In genomic region chr5:96733771-96734498, GRCh38 we compare ENCODE assay signal across 8 cellular contexts.
A peak's percentile ranks its signal among the peaks of the same experiment; 100 is the strongest.
DNase-seq lines count a peak whose midpoint lies in the region; ATAC-seq, FAIRE-seq and TF ChIP-seq lines count a peak whose summit lies in the region.

No MANE protein-coding gene starts in this region.

- no peak for TF ChIP-seq POLR2A in A549 (IDR thresholded peaks at IDR 0.05; ENCODE audit: low read length)

- in situ Hi-C loops in KBM-7 (cut with MboI; ENCODE audit: low pct_unique_long_range_greater_than_20kb, low sequenced_read_pairs), result no loop called here

- ATAC-seq in A549, result 0 out of 6 replicates have a peak, but pooled peaks of 1 of the 2 experiments have one; percentile 19
- peak; percentile 94 for ATAC-seq in left lung
- ATAC-seq in HG03439 (IDR thresholded peaks at IDR 0.05; ENCODE audit: unreplicated experiment), result no peak
- ATAC-seq in HG03565 (IDR thresholded peaks at IDR 0.05; ENCODE audit: unreplicated experiment), result no peak

- H3K4me3 ChIP-seq in A549 (no peak overlapping the region), left lung (no peak overlapping the region)
- no peak overlapping the region for H3K4me3 ChIP-seq in effector memory CD4-positive, alpha-beta T cell (ENCODE audit: insufficient read depth, low read depth, low read length, poor library complexity, severe bottlenecking)

- TF ChIP-seq CTCF in A549 (IDR thresholded peaks at IDR 0.05) (no peak), left lung (IDR thresholded peaks at IDR 0.05) (no peak)

- WGBS in A549 (ENCODE audit: missing lambda C conversion rate), result 88% methylated on average over 7 of the region's 7 CpGs

- H3K36me3 ChIP-seq in left lung, result peaks cover 0 to 48% of the 10 kb centered on the region in 2 donors
- peaks cover 35% of the 10 kb centered on the region for H3K36me3 ChIP-seq in effector memory CD4-positive, alpha-beta T cell (ENCODE audit: control insufficient read depth, insufficient read depth, low read length)

- H3K27me3 ChIP-seq in left lung, result no peaks in the 10 kb centered on the region
- H3K27me3 ChIP-seq in effector memory CD4-positive, alpha-beta T cell (replicated peaks; ENCODE audit: control insufficient read depth, insufficient read depth, low read length, poor library complexity, severe bottlenecking), result no peaks in the 10 kb centered on the region

- H3K27ac ChIP-seq in A549, result no peak overlapping the region
- H3K27ac ChIP-seq in left lung, result peak overlapping the region in 1 of 2 donors; percentile 6
- H3K27ac ChIP-seq in effector memory CD4-positive, alpha-beta T cell (ENCODE audit: insufficient read depth, low read length, poor library complexity, severe bottlenecking), result no peak overlapping the region

- DNase-seq in A549 (ENCODE audit: low read depth in 1 of 2, low spot score in 1 of 2) (no peak), HPDE6-E6E7 (ENCODE audit: extremely low spot score) (peak; percentile 92), amniotic epithelial cell (ENCODE audit: low read depth) (peak; percentile 75), left lung (peak in 1 of 2 donors; percentile 36), KBM-7 (no peak)
- no peak for DNase-seq in effector memory CD4-positive, alpha-beta T cell

- peaks cover 12% of the 10 kb centered on the region; the same call in 1 of the 3 replicates for H3K4me1 ChIP-seq in A549
- peaks cover 3 to 23% of the 10 kb centered on the region in 2 donors for H3K4me1 ChIP-seq in left lung
- no peaks in the 10 kb centered on the region for H3K4me1 ChIP-seq in effector memory CD4-positive, alpha-beta T cell (ENCODE audit: control insufficient read depth, insufficient read depth, low read length, poor library complexity, severe bottlenecking)

- POLR2A ChIA-PET in A549 (lab: Yijun Ruan, JAX), result no interaction called here

- no peak overlapping the region for H3K4me2 ChIP-seq in A549

- CTCF ChIA-PET in A549 (lab: Yijun Ruan, JAX), result interaction anchor here (0.7 to 2.6 kb wide), 7 partner anchors 9 to 389 kb away, joined by 3 to 13 read pairs (median 3); no protein-coding TSS in a partner anchor

- no peaks in the 10 kb centered on the region for H3K9me3 ChIP-seq in A549
- H3K9me3 ChIP-seq in left lung, result no peaks in the 10 kb centered on the region
- no peaks in the 10 kb centered on the region for H3K9me3 ChIP-seq in effector memory CD4-positive, alpha-beta T cell (ENCODE audit: control insufficient read depth, low read length)

- intact Hi-C loops in left lung (cut with DNase I), result no loop called here

- TF ChIP-seq EP300 in A549 (IDR thresholded peaks at IDR 0.05), result no peak

- no peak for TF ChIP-seq RAD21 in A549 (conservative IDR thresholded peaks at IDR 0.05 in 1 of 2, IDR thresholded peaks at IDR 0.05 in 1 of 2)

- FAIRE-seq in A549 (lab: Jason Lieb, UNC), result no peak

TF ChIP-seq in A549, 52 proteins besides CTCF, POLR2A, EP300 and RAD21:
- TF ChIP-seq JUNB (IDR thresholded peaks at IDR 0.05) (no peak), FOSL2 (IDR thresholded peaks at IDR 0.05) (no peak), FOSL2 (CRISPR knock-in tag; IDR thresholded peaks at IDR 0.05) (peak; percentile 23; the same call in 1 of the 2 replicates)

Comparison
In these comparisons a context has a peak if more than half of its experiments do, and no peak if none do; other contexts are left out.
1. DNase-seq: peak in HPDE6-E6E7 (single experiment) and amniotic epithelial cell (single experiment); none in A549 (0 of 2), effector memory CD4-positive, alpha-beta T cell (0 of 3) and KBM-7 (single experiment).